8 cellular contexts compared by ENCODE assay signal in genomic region chr3:63818282-63819150, GRCh38. TPM values are rescaled to one million over a fixed set of nuclear protein-coding genes. Genes with fewer than 3 reads are reported as not detected.
DNase-seq lines count a peak whose midpoint lies in the region; ATAC-seq and TF ChIP-seq lines count a peak whose summit lies in the region.

No MANE protein-coding gene starts in this region.

- H3K9me2 ChIP-seq in OCI-LY1 (ENCODE audit: low read depth, low read length) = no peaks in the 10 kb centered on the region

- H3F3A ChIP-seq in OCI-LY1 (ENCODE audit: insufficient read depth, low read length) = no peaks in the 10 kb centered on the region
- no peaks in the 10 kb centered on the region for H3F3A ChIP-seq in neural progenitor cell (ENCODE audit: low read depth)

- TF ChIP-seq POLR2A in esophagus squamous epithelium (IDR thresholded peaks at IDR 0.05) (no peak), testis (IDR thresholded peaks at IDR 0.05) (no peak)

- H3K9me3 Mint-ChIP-seq in neural progenitor cell = no peaks in the 10 kb centered on the region

- no peaks in the 10 kb centered on the region for H3K4me1 ChIP-seq in OCI-LY1 (ENCODE audit: insufficient read depth, low read length, severe bottlenecking)
- peaks cover 0 to 6% (median 0%) of the 10 kb centered on the region in 3 donors for H3K4me1 ChIP-seq in esophagus squamous epithelium
- peaks cover 13% of the 10 kb centered on the region for H3K4me1 ChIP-seq in neural progenitor cell
- peaks cover 4% of the 10 kb centered on the region for H3K4me1 ChIP-seq in testis

- H3K4me3 ChIP-seq in OCI-LY1 (ENCODE audit: low read depth, low read length, poor library complexity, severe bottlenecking) = no peak overlapping the region
- H3K4me3 ChIP-seq in esophagus squamous epithelium = no peak overlapping the region
- H3K4me3 ChIP-seq in neural progenitor cell = no peak overlapping the region
- no peak overlapping the region for H3K4me3 ChIP-seq in testis

- intact Hi-C loops in esophagus squamous epithelium (cut with DNase I) (loop anchor here (5.0 kb wide), 1 partner anchor 471 kb away; no protein-coding TSS in a partner anchor), testis (cut with DNase I; ENCODE audit: low total_unique reads) (no loop called here)

- no peaks in the 10 kb centered on the region for H3K27me3 Mint-ChIP-seq in neural progenitor cell (ENCODE audit: insufficient read depth, low read depth)

- H2AFZ ChIP-seq in OCI-LY1 (ENCODE audit: low read length) (no peak overlapping the region), neural progenitor cell (replicated peaks) (no peak overlapping the region)

- H3K4me1 Mint-ChIP-seq in neural progenitor cell = peaks cover 27% of the 10 kb centered on the region

- H3K9me3 ChIP-seq in OCI-LY1 (ENCODE audit: low read length) (no peaks in the 10 kb centered on the region), esophagus squamous epithelium (no peaks in the 10 kb centered on the region), neural progenitor cell (ENCODE audit: low read depth) (no peaks in the 10 kb centered on the region), testis (no peaks in the 10 kb centered on the region)

- peak; percentile 27 for DNase-seq in AG09319 (ENCODE audit: extremely low read depth, low read depth)
- peak; percentile 41 for DNase-seq in activated T-cell treated with anti-CD3 and anti-CD28 coated beads for 48 hours (ENCODE audit: low read depth)
- no peak for DNase-seq in esophagus squamous epithelium (lab: John Stamatoyannopoulos, UW)
- DNase-seq in neural progenitor cell (ENCODE audit: low spot score) = peak; percentile 82
- peak; percentile 83 for DNase-seq in testis

- H3K4me2 ChIP-seq in OCI-LY1 (ENCODE audit: low read length) (no peak overlapping the region), neural progenitor cell (no peak overlapping the region)

- peak; percentile 92 for ATAC-seq in GM18867 (IDR thresholded peaks at IDR 0.05; ENCODE audit: unreplicated experiment)
- peak; percentile 65 for ATAC-seq in HG03469 (IDR thresholded peaks at IDR 0.05; ENCODE audit: unreplicated experiment)

- H3K36me3 ChIP-seq in OCI-LY1 (ENCODE audit: insufficient read depth, low read length) (no peaks in the 10 kb centered on the region), esophagus squamous epithelium (no peaks in the 10 kb centered on the region), neural progenitor cell (no peaks in the 10 kb centered on the region), testis (ENCODE audit: low read depth, missing control alignments) (no peaks in the 10 kb centered on the region)

- no peaks in the 10 kb centered on the region for H3K27me3 ChIP-seq in OCI-LY1 (ENCODE audit: insufficient read depth, low read length)
- no peaks in the 10 kb centered on the region for H3K27me3 ChIP-seq in esophagus squamous epithelium
- H3K27me3 ChIP-seq in neural progenitor cell = no peaks in the 10 kb centered on the region
- no peaks in the 10 kb centered on the region for H3K27me3 ChIP-seq in testis

- H3K9ac ChIP-seq in OCI-LY1 (ENCODE audit: low read length) (no peak overlapping the region), neural progenitor cell (no peak overlapping the region)

- H3K27ac ChIP-seq in OCI-LY1 (ENCODE audit: low read depth, low read length, poor library complexity, severe bottlenecking) (no peak overlapping the region), esophagus squamous epithelium (no peak overlapping the region), neural progenitor cell (no peak overlapping the region), testis (no peak overlapping the region)

- WGBS in esophagus squamous epithelium, 2 donors = 25 to 30% methylated on average over 10 of the region's 10 CpGs
- 24 to 33% methylated on average over 10 of the region's 10 CpGs for WGBS in testis, 2 donors

- H3K79me2 ChIP-seq in OCI-LY1 (ENCODE audit: insufficient read depth, low read length) (no peaks in the 10 kb centered on the region), neural progenitor cell (ENCODE audit: low read depth) (no peaks in the 10 kb centered on the region)

- peaks cover 3% of the 10 kb centered on the region for H3K36me3 Mint-ChIP-seq in neural progenitor cell

- H4K20me1 ChIP-seq in OCI-LY1 (ENCODE audit: insufficient read depth, low read length) (no peaks in the 10 kb centered on the region), neural progenitor cell (ENCODE audit: low read depth) (no peaks in the 10 kb centered on the region)

- no peak overlapping the region for H3K27ac Mint-ChIP-seq in neural progenitor cell

- TF ChIP-seq CTCF in AG09319 (IDR thresholded peaks at IDR 0.05; ENCODE audit: low read depth, low read length) = peak; percentile 75
- peak; percentile 87 for TF ChIP-seq CTCF in OCI-LY1 (IDR thresholded peaks at IDR 0.05; ENCODE audit: low read length)
- TF ChIP-seq CTCF in esophagus squamous epithelium (IDR thresholded peaks at IDR 0.05) = peak; percentile 79 to 90 (median 87)
- peak; percentile 93 for TF ChIP-seq CTCF in neural progenitor cell (IDR thresholded peaks at IDR 0.05)
- TF ChIP-seq CTCF in testis (IDR thresholded peaks at IDR 0.05) = peak; percentile 84 to 92 (median 85)

- no peak overlapping the region for H3K4me3 Mint-ChIP-seq in neural progenitor cell

RNA-seq across cellular contexts. Expression of gene C3orf49, which starts 0.6 kb away (rescaled TPM):
- total RNA-seq in esophagus squamous epithelium = not detected
- not detected in 2 replicates for total RNA-seq in neural progenitor cell (ENCODE audit: low replicate concordance)
- total RNA-seq in testis = under 1 TPM; 0.63 to 0.93 TPM
- 0.66 TPM for polyA plus RNA-seq in testis (ENCODE audit: insufficient read depth, low read depth, low replicate concordance)

RNA-seq across cellular contexts. Expression of gene THOC7, which starts 45.1 kb away (rescaled TPM):
- total RNA-seq in esophagus squamous epithelium (10 to 100 TPM; 50.9 to 86.9 (median 75.9) TPM), neural progenitor cell (ENCODE audit: low replicate concordance) (63.0 and 141 TPM in 2 replicates), testis (10 to 100 TPM; 22.5 to 42.9 TPM)
- 85.5 TPM for polyA plus RNA-seq in testis (ENCODE audit: insufficient read depth, low read depth, low replicate concordance)

RNA-seq across cellular contexts. Expression of gene ATXN7, which starts 45.2 kb away (rescaled TPM):
- total RNA-seq in esophagus squamous epithelium = 10 to 100 TPM in 3 of 4 donors, 1 to 10 TPM in 1; 6.1 to 28.2 (median 20.2) TPM
- total RNA-seq in neural progenitor cell (ENCODE audit: low replicate concordance) = 22.4 and 30.4 TPM in 2 replicates
- total RNA-seq in testis = 10 to 100 TPM; 46.0 to 47.6 TPM
- polyA plus RNA-seq in testis (ENCODE audit: insufficient read depth, low read depth, low replicate concordance) = 30.9 TPM
